Comparison of ENCODE assay signal across 1 cellular context in the genomic region with DNA sequence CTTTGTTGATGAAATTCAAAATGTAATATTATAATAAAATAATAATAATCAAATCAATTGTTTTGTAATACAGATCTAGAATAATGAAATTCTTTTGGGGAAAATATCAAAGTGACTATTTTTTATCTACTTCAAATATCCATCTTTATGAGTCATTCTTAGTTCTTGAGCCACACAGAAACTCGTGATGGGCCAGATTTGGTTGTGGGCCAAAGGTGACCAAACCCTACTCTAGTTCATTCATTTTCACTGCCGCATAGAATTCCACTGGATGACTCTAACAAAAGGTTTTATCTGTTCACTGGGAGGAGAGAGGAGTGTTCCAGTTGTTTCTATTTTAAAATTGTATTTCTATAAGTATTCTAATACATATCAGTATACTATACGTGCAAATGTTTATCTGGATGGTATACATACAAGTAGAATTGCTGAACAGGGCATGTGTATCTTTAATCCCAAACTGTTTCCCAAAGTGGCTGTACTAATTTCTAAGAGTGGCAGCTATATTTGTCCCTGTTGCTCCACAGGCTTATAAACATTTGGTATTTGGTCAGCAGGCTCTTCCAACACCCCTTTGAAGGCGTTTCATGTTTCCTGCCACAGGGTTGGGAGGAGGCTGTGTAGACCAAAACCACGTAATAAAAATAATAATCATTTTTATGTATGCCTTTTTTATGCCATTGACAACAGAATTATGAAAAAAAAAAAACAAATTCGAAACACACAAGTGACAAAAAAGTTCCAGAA.
TF ChIP-seq lines count a peak whose summit lies in the region.

No MANE protein-coding gene starts in this region.

TF ChIP-seq in endothelial cell of umbilical vein, 7 proteins besides CTCF, POLR2A, EP300 and RAD21:
- TF ChIP-seq, protein P1, sequence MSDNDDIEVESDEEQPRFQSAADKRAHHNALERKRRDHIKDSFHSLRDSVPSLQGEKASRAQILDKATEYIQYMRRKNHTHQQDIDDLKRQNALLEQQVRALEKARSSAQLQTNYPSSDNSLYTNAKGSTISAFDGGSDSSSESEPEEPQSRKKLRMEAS (IDR thresholded peaks at IDR 0.05; ENCODE audit: insufficient read depth, insufficient read length): no peak
- TF ChIP-seq JUN (IDR thresholded peaks at IDR 0.05; ENCODE audit: borderline replicate concordance, insufficient read depth, insufficient read length, low read depth) (no peak), GATA2 (IDR thresholded peaks at IDR 0.05; ENCODE audit: insufficient read depth, insufficient read length, low read depth, low read length) (no peak), POLR2AphosphoS5 (IDR thresholded peaks at IDR 0.05; ENCODE audit: insufficient read depth, low read depth, low read length) (no peak), MYC (IDR thresholded peaks at IDR 0.05; ENCODE audit: low read depth, low read length) (no peak), EZH2 (IDR thresholded peaks at IDR 0.05; ENCODE audit: borderline replicate concordance, low read depth, low read length, severe bottlenecking) (no peak), FOS (IDR thresholded peaks at IDR 0.05; ENCODE audit: borderline replicate concordance, insufficient read depth, low read length) (no peak)
